ENCODE assay signal across 1 cellular context in the genomic region with DNA sequence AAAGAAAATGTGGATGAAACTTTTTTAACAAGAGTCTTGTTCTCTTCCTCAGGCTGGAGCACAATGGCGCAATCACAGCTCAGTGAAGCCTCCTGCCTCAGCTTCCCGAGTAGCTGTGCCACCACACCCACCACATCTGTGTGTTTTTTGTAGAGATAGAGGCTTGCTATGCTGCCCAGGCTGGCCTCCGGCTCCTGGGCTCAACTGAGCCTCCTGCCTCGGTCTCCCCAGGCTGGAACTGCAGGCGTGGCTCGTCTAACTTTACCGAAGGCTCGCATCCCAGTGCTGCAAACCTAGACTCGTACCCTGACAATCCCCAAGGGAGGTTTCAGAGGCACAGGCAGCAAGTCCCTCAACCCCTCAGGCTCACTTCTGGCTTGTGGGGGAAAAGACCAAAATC.
TF ChIP-seq lines count a peak whose summit lies in the region.

No MANE protein-coding gene starts in this region.

TF ChIP-seq in HepG2, 621 proteins besides CTCF, POLR2A, EP300 and RAD21:
- TF ChIP-seq HDAC6 (IDR thresholded peaks at IDR 0.05; ENCODE audit: low read depth, low read length) = no peak
- no peak for TF ChIP-seq ZFAT (CRISPR knock-in tag; conservative IDR thresholded peaks at IDR 0.05)
- TF ChIP-seq HDAC1 (CRISPR knock-in tag; IDR thresholded peaks at IDR 0.05) = no peak
- peak; percentile 41 for TF ChIP-seq AGO2 (optimal IDR thresholded peaks at IDR 0.05; ENCODE audit: low read depth, low read length)
- TF ChIP-seq, protein P1, sequence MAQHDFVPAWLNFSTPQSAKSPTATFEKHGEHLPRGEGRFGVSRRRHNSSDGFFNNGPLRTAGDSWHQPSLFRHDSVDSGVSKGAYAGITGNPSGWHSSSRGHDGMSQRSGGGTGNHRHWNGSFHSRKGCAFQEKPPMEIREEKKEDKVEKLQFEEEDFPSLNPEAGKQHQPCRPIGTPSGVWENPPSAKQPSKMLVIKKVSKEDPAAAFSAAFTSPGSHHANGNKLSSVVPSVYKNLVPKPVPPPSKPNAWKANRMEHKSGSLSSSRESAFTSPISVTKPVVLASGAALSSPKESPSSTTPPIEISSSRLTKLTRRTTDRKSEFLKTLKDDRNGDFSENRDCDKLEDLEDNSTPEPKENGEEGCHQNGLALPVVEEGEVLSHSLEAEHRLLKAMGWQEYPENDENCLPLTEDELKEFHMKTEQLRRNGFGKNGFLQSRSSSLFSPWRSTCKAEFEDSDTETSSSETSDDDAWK (CRISPR knock-in tag; IDR thresholded peaks at IDR 0.05) = no peak
